23 cellular contexts compared by ENCODE assay signal in genomic region chr20:62011938-62012534, GRCh38. TPM values are rescaled to one million over a fixed set of nuclear protein-coding genes. Genes with fewer than 3 reads are reported as not detected.
DNase-seq lines count a peak whose midpoint lies in the region; ATAC-seq, FAIRE-seq and TF ChIP-seq lines count a peak whose summit lies in the region.
"Had no signal": no experiment of that assay in that cellular context is flagged by ENCODE, and none has a peak within 500 bp of the region (broad histone marks: within the 10 kb centered on the region; RNA-seq: fewer than 3 reads in every experiment).

No MANE protein-coding gene starts in this region.

- H4K20me1 ChIP-seq in OCI-LY1 (ENCODE audit: insufficient read depth, low read length), result no peaks in the 10 kb centered on the region

- H3K9me3 Mint-ChIP-seq in endodermal cell, result no peaks in the 10 kb centered on the region
- no peaks in the 10 kb centered on the region for H3K9me3 Mint-ChIP-seq in CD4-positive, alpha-beta memory T cell
- H3K9me3 Mint-ChIP-seq: CD4-positive, CD25-positive, alpha-beta regulatory T cell; GM23338 had no signal

- H3K27me3 ChIP-seq in right atrium auricular region (no peaks in the 10 kb centered on the region), OCI-LY1 (ENCODE audit: insufficient read depth, low read length) (no peaks in the 10 kb centered on the region), endodermal cell (ENCODE audit: control insufficient read depth, insufficient read depth, low read length, poor library complexity, severe bottlenecking) (no peaks in the 10 kb centered on the region)
- H3K27me3 ChIP-seq in CD4-positive, alpha-beta memory T cell (ENCODE audit: insufficient read depth, low read length), result no peaks in the 10 kb centered on the region
- H3K27me3 ChIP-seq: BLaER1, MG63 had no signal

- H3F3A ChIP-seq in OCI-LY1 (ENCODE audit: insufficient read depth, low read length), result no peaks in the 10 kb centered on the region

- H3K79me2 ChIP-seq in OCI-LY1 (ENCODE audit: insufficient read depth, low read length), result no peaks in the 10 kb centered on the region

- H3K9me3 ChIP-seq in right atrium auricular region (no peaks in the 10 kb centered on the region), OCI-LY1 (ENCODE audit: low read length) (no peaks in the 10 kb centered on the region), endodermal cell (ENCODE audit: control insufficient read depth, low read length) (no peaks in the 10 kb centered on the region)
- H3K9me3 ChIP-seq in CD4-positive, alpha-beta memory T cell (ENCODE audit: control insufficient read depth in 1 of 2, low read length in 2 of 2), result no peaks in the 10 kb centered on the region
- H3K9me3 ChIP-seq: BLaER1, MG63 had no signal

- peaks cover 40% of the 10 kb centered on the region for H3K36me3 Mint-ChIP-seq in endodermal cell (ENCODE audit: low read depth)
- H3K36me3 Mint-ChIP-seq in CD4-positive, alpha-beta memory T cell, result peaks cover 23 to 43% of the 10 kb centered on the region in 2 donors

- H3K27ac ChIP-seq in right atrium auricular region (no peak overlapping the region), OCI-LY1 (ENCODE audit: low read depth, low read length, poor library complexity, severe bottlenecking) (no peak overlapping the region), endodermal cell (ENCODE audit: low read depth, low read length) (no peak overlapping the region)
- no peak overlapping the region for H3K27ac ChIP-seq in CD4-positive, alpha-beta memory T cell (ENCODE audit: low read depth, low read length)
- H3K27ac ChIP-seq: BLaER1 had no signal

- H3K4me3 Mint-ChIP-seq in endodermal cell, result no peak overlapping the region
- no peak overlapping the region for H3K4me3 Mint-ChIP-seq in CD4-positive, alpha-beta memory T cell
- H3K4me3 Mint-ChIP-seq: CD4-positive, CD25-positive, alpha-beta regulatory T cell; GM23338 had no signal

- intact Hi-C loops in left ventricle myocardium superior (cut with micrococcal nuclease), result loop anchor here (10.0 kb wide), 1 partner anchor 133 kb away; the partner anchor contains the start of genes PSMA7 and SS18L1
- intact Hi-C loops in CD4-positive, alpha-beta memory T cell (cut with micrococcal nuclease), result loop anchor here (1.0 to 5.0 kb wide), 4 partner anchors 55 to 370 kb away; partner anchors contain the start of genes ADRM1 and TAF4

- H3K4me1 Mint-ChIP-seq in endodermal cell, result peaks cover 2% of the 10 kb centered on the region
- H3K4me1 Mint-ChIP-seq in CD4-positive, alpha-beta memory T cell, result peaks cover 8 to 14% (median 9%) of the 10 kb centered on the region in 4 donors

- WGBS in endodermal cell (ENCODE audit: insufficient coverage in 1 of 2, insufficient read length in 1 of 2), 2 experiments, result 95 to 96% methylated on average over 14 to 27 of the region's 27 CpGs

- no peaks in the 10 kb centered on the region for H3K27me3 Mint-ChIP-seq in endodermal cell (ENCODE audit: insufficient read depth)
- H3K27me3 Mint-ChIP-seq in CD4-positive, alpha-beta memory T cell, result no peaks in the 10 kb centered on the region
- H3K27me3 Mint-ChIP-seq: CD4-positive, CD25-positive, alpha-beta regulatory T cell had no signal

- POLR2A ChIA-PET in CD4-positive, alpha-beta memory T cell (lab: Charles Lee; ENCODE audit: partially characterized antibody), result interaction anchor here (1.0 to 2.3 kb wide), 6 partner anchors 54 to 370 kb away, joined by 3 to 18 read pairs (median 6); partner anchors contain the start of genes LSM14B, PSMA7 and TAF4

- no peak for ATAC-seq in left ventricle myocardium superior
- no peak for ATAC-seq in HG02623 (IDR thresholded peaks at IDR 0.05; ENCODE audit: unreplicated experiment)
- ATAC-seq: GM12878, SK-N-SH treated with all-trans-retinoic acid at 6 μM for 48 hours had no signal

- H3K4me3 ChIP-seq in right atrium auricular region, result no peak overlapping the region
- no peak overlapping the region for H3K4me3 ChIP-seq in OCI-LY1 (ENCODE audit: low read depth, low read length, poor library complexity, severe bottlenecking)
- H3K4me3 ChIP-seq in endodermal cell (ENCODE audit: low read length), result no peak overlapping the region
- no peak overlapping the region for H3K4me3 ChIP-seq in CD4-positive, alpha-beta memory T cell (ENCODE audit: low read length in 2 of 2)
- H3K4me3 ChIP-seq: BLaER1, GM12878, GM23338, K562, MG63 had no signal

- no peaks in the 10 kb centered on the region for H3K9me2 ChIP-seq in OCI-LY1 (ENCODE audit: low read depth, low read length)

- H3K9ac ChIP-seq in OCI-LY1 (ENCODE audit: low read length) (no peak overlapping the region), endodermal cell (ENCODE audit: extremely low read depth, low read length, poor library complexity, severe bottlenecking) (no peak overlapping the region)
- H3K9ac ChIP-seq: BLaER1 had no signal

- CTCF ChIA-PET in CD4-positive, alpha-beta memory T cell (lab: Charles Lee; ENCODE audit: partially characterized antibody), result interaction anchor here (0.9 to 5.1 kb wide), 16 partner anchors 8 to 371 kb away, joined by 3 to 114 read pairs (median 6); no protein-coding TSS in a partner anchor

- DNase-seq in left ventricle myocardium superior (peak; percentile 4), right atrium auricular region (ENCODE audit: low spot score) (no peak), endodermal cell (no peak), urothelium cell line (ENCODE audit: low spot score) (no peak), SK-N-DZ (ENCODE audit: low spot score) (no peak)
- DNase-seq in CD4-positive, alpha-beta memory T cell, result no peak
- DNase-seq: 8988T; ACHN; CD4-positive, CD25-positive, alpha-beta regulatory T cell; COR-L47; HCEC 1CT; MG63; NCI-H1694; NCI-H2029 treated with DMSO at 0.1 percent for 48 hours; NCI-H446 treated with DMSO at 0.1 percent for 48 hours had no signal

- H3K4me2 ChIP-seq in OCI-LY1 (ENCODE audit: low read length), result no peak overlapping the region
- H3K4me2 ChIP-seq: BLaER1, GM23338 had no signal

- TF ChIP-seq CTCF in right atrium auricular region (IDR thresholded peaks at IDR 0.05) (no peak), OCI-LY1 (IDR thresholded peaks at IDR 0.05; ENCODE audit: low read length) (peak; percentile 40; the same call in 1 of the 2 replicates), endodermal cell (conservative IDR thresholded peaks at IDR 0.05) (no peak)

- no peak overlapping the region for H2AFZ ChIP-seq in OCI-LY1 (ENCODE audit: low read length)
- H2AFZ ChIP-seq: GM23338 had no signal

- FAIRE-seq in urothelium cell line (lab: Jason Lieb, UNC), result peak; percentile 63
- FAIRE-seq: G401.6, GM12878, K562 had no signal

- H3K4me1 ChIP-seq in right atrium auricular region (no peaks in the 10 kb centered on the region), OCI-LY1 (ENCODE audit: insufficient read depth, low read length, severe bottlenecking) (peaks cover 18% of the 10 kb centered on the region), endodermal cell (ENCODE audit: control insufficient read depth, insufficient read depth, low read length) (no peaks in the 10 kb centered on the region)
- no peaks in the 10 kb centered on the region for H3K4me1 ChIP-seq in CD4-positive, alpha-beta memory T cell (ENCODE audit: insufficient read depth, low read length)

- H3K36me3 ChIP-seq in right atrium auricular region (peaks cover 38% of the 10 kb centered on the region), OCI-LY1 (ENCODE audit: insufficient read depth, low read length) (peaks cover 31% of the 10 kb centered on the region; the same call in 1 of the 2 replicates), endodermal cell (ENCODE audit: control insufficient read depth, insufficient read depth, low read length) (peaks cover 44% of the 10 kb centered on the region)
- H3K36me3 ChIP-seq in CD4-positive, alpha-beta memory T cell (ENCODE audit: insufficient read depth, low read length), result peaks cover 26% of the 10 kb centered on the region

- peak overlapping the region; percentile 9 for H3K27ac Mint-ChIP-seq in endodermal cell
- peak overlapping the region in 1 of 7 donors; percentile 47 for H3K27ac Mint-ChIP-seq in CD4-positive, alpha-beta memory T cell
- H3K27ac Mint-ChIP-seq: GM23338 had no signal

RNA-seq across cellular contexts. Expression of gene TAF4, which starts 53.6 kb away (rescaled TPM):
- total RNA-seq in left ventricle myocardium superior (11.2 TPM), right atrium auricular region (10 to 100 TPM in 1 of 2 donors, 1 to 10 TPM in 1; 8.3 to 18.0 TPM), endodermal cell (10 to 100 TPM; 25.5 to 39.9 TPM)
- 23.0 TPM for polyA plus RNA-seq in endodermal cell (2013, experiment 1 of 2)
- polyA plus RNA-seq in endodermal cell (2013, experiment 2 of 2), result 24.8 TPM
- 10 to 100 TPM; 32.7 to 33.1 TPM for total RNA-seq in CD4-positive, alpha-beta memory T cell
- polyA plus RNA-seq in CD4-positive, alpha-beta memory T cell, result 1 to 10 TPM in 1 of 2 donors, under 1 TPM in 1; 0.54 to 2.3 TPM
- polyA plus RNA-seq in SK-N-DZ (2014; cell fraction: cytosol; rRNA removed), result 10.3 and 18.0 TPM in 2 replicates
- polyA plus RNA-seq in SK-N-DZ (2014; cell fraction: nucleus; rRNA removed), result 15.1 and 21.0 TPM in 2 replicates
